ENCODE assay signal across 11 cellular contexts in the genomic region with DNA sequence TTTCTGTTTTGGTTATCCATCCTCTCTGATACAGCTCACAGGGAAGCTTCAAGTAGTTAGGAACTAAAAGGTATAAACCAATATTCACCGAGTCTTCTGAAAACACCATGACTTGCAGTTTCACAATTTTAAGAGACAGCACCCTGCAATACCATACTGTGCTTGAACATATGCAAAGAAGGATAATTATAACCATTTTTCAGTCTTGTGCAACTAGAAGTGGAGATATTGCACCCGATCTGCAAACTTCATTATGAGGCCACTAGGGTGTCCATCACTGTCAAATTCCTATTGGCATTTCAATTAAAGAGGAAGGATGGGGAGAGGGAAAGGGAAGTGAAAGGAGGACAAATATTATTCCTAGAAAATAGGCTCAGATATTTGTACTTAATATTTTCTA. TPM values are rescaled to one million over a fixed set of nuclear protein-coding genes. Genes with fewer than 3 reads are reported as not detected.
A peak's percentile ranks its signal among the peaks of the same experiment; 100 is the strongest.
DNase-seq lines count a peak whose midpoint lies in the region; ATAC-seq and TF ChIP-seq lines count a peak whose summit lies in the region.
"Had no signal": no experiment of that assay in that cellular context is flagged by ENCODE, and none has a peak within 500 bp of the region (broad histone marks: within the 10 kb centered on the region; RNA-seq: fewer than 3 reads in every experiment).

No MANE protein-coding gene starts in this region.

- DNase-seq in BE2C (no peak), NCI-H82 treated with DMSO at 0.1 percent for 48 hours (lab: John Stamatoyannopoulos, UW; ENCODE audit: unreplicated experiment) (peak; percentile 28), SJCRH30 (no peak), NCI-H446 treated with DMSO at 0.1 percent for 48 hours (lab: John Stamatoyannopoulos, UW) (no peak), cortex of kidney (lab: John Stamatoyannopoulos, UW) (no peak)
- no peak for DNase-seq in stimulated activated CD4-positive, alpha-beta T cell treated with anti-CD3 and anti-CD28 coated beads, Interleukin-15, amount 100 ng/mL, for 24 hours
- DNase-seq: activated naive CD8-positive, alpha-beta T cell treated with anti-CD3 and anti-CD28 coated beads, Interleukin-2, amount 10 ng/mL, durations not matched to agents 7 days and 5 days; posterior cingulate gyrus; stimulated activated naive CD4-positive, alpha-beta T cell had no signal

- no peak overlapping the region for H3K27ac ChIP-seq in SJCRH30

- H3K4me1 ChIP-seq in BE2C (peaks cover 6% of the 10 kb centered on the region), SJCRH30 (peaks cover 8% of the 10 kb centered on the region)

- H3K4me3 ChIP-seq in BE2C (ENCODE audit: low read depth, low read length) = no peak overlapping the region
- H3K4me3 ChIP-seq in SJCRH30 = no peak overlapping the region

- H3K9me3 ChIP-seq in BE2C (no peaks in the 10 kb centered on the region), SJCRH30 (replicated peaks) (no peaks in the 10 kb centered on the region)

- ATAC-seq in GM19372 (IDR thresholded peaks at IDR 0.05; ENCODE audit: low read depth, unreplicated experiment) = peak; percentile 76
- peak; percentile 90 for ATAC-seq in HG02981 (IDR thresholded peaks at IDR 0.05; ENCODE audit: unreplicated experiment)

- no peaks in the 10 kb centered on the region for H3K27me3 ChIP-seq in BE2C
- no peaks in the 10 kb centered on the region for H3K27me3 ChIP-seq in SJCRH30

- peak; percentile 26; the same call in 1 of the 2 replicates for TF ChIP-seq CTCF in BE2C (IDR thresholded peaks at IDR 0.05; ENCODE audit: low read depth, low read length)

- H3K36me3 ChIP-seq in BE2C (no peaks in the 10 kb centered on the region), SJCRH30 (no peaks in the 10 kb centered on the region)

RNA-seq across cellular contexts. Expression of a gene that starts 32.4 kb away (rescaled TPM):
- polyA plus RNA-seq in BE2C (2012; ENCODE audit: insufficient read depth, insufficient read length, low read depth) = 12.8 TPM
- 19.2 and 23.5 TPM in 2 replicates for total RNA-seq in SJCRH30 (2014; rRNA removed; shearing (Covaris generic))

RNA-seq across cellular contexts. Expression of a gene that starts 56.3 kb away (rescaled TPM):
- polyA plus RNA-seq in BE2C (2012; ENCODE audit: insufficient read depth, insufficient read length, low read depth) = 19.1 TPM
- total RNA-seq in SJCRH30 (2014; rRNA removed; shearing (Covaris generic)) = 68.6 and 72.8 TPM in 2 replicates
